In the genomic region with DNA sequence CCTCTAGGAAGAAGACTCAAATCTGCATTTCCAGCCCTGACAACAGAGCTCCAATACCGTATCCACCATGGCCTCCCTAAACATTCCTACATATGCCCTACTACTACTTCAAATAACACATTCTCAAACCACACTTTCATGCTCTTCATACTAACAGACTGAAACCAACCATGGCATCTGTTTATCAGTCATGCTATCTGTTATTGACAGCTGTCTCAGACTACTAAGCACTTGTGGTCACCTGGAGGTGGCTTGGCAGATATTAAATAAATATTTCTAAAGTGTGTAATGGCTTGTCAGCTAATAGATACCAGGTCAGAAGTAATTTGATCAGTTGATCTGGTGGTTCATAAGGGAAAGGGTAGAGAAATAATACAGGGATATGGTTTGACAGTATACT, we compare ENCODE assay signal across 22 cellular contexts.
DNase-seq lines count a peak whose midpoint lies in the region; ATAC-seq and FAIRE-seq lines count a peak whose summit lies in the region.
"Had no signal": no experiment of that assay in that cellular context is flagged by ENCODE, and none has a peak within 500 bp of the region (broad histone marks: within the 10 kb centered on the region; RNA-seq: fewer than 3 reads in every experiment).

No MANE protein-coding gene starts in this region.

- ATAC-seq in GM18508 (IDR thresholded peaks at IDR 0.05; ENCODE audit: insufficient read depth, unreplicated experiment) (peak; percentile 66), GM21528 (IDR thresholded peaks at IDR 0.05; ENCODE audit: low FRiP score, unreplicated experiment) (peak; percentile 46), HG03196 (IDR thresholded peaks at IDR 0.05; ENCODE audit: unreplicated experiment) (peak; percentile 39), HG02885 (IDR thresholded peaks at IDR 0.05; ENCODE audit: poor library complexity, unreplicated experiment) (no peak), HG03469 (IDR thresholded peaks at IDR 0.05; ENCODE audit: unreplicated experiment) (no peak), GM19397 (IDR thresholded peaks at IDR 0.05; ENCODE audit: unreplicated experiment) (no peak)
- ATAC-seq: SK-N-SH treated with all-trans-retinoic acid at 6 μM for 48 hours had no signal

- peak; percentile 77 for DNase-seq in myocyte (ENCODE audit: low read depth)
- DNase-seq in RCC 7860 (ENCODE audit: low spot score) = no peak
- DNase-seq: activated CD4-positive, alpha-beta memory T cell treated with anti-CD3 and anti-CD28 coated beads, Interleukin-2, amount 10 ng/mL, durations not matched to agents 7 days and 5 days; activated CD4-positive, CD25-positive, alpha-beta regulatory T cell; activated gamma-delta T cell; brain microvascular endothelial cell; effector memory CD4-positive, alpha-beta T cell; esophagus squamous epithelium; MV-4-11; NCI-H1694; NCI-H748 treated with DMSO at 0.1 percent for 48 hours; substantia nigra had no signal

- FAIRE-seq in RCC 7860 (lab: Jason Lieb, UNC) = no peak
- FAIRE-seq: GM18507, keratinocyte, urothelium cell line had no signal

Comparison
In these comparisons a context has a peak if more than half of its experiments do, and no peak if none do; other contexts are left out.
1. ATAC-seq: peak in GM18508 (single experiment), GM21528 (single experiment) and HG03196 (single experiment); none in HG02885 (single experiment), HG03469 (single experiment) and GM19397 (single experiment).